Comparison of ENCODE assay signal across 27 cellular contexts in the genomic region with DNA sequence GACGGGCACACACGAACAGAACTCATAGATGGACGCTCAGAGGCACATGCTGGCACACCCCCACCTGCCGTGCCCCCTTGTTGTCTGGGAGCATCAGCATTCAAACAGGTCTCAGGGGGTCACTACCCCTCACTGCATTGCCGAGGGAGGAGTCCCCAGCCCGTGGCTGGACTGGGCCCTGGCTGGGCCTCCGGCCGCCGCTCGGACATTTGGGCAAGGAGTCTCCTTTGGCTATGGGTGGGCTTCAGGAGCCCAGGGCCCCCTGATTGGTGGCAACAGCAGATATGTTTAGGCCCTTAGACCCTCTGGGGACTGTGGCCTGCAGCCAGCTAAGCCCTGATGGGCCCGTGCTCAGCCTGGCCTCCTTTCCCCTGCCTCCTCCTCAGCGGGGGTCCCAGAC. TPM values are rescaled to one million over a fixed set of nuclear protein-coding genes. Genes with fewer than 3 reads are reported as not detected.
"Had no signal": no experiment of that assay in that cellular context is flagged by ENCODE, and none has a peak within 500 bp of the region (broad histone marks: within the 10 kb centered on the region; RNA-seq: fewer than 3 reads in every experiment).

No MANE protein-coding gene starts in this region.

- H3K4me2 ChIP-seq: SK-N-SH had no signal

- ATAC-seq: activated T-cell treated with anti-CD3 and anti-CD28 coated beads, Interleukin-2, amount 50 U/mL, for 4 hours; PC-3 had no signal

- H3K27ac ChIP-seq: Peyer's patch, SJSA1 had no signal

- H3K36me3 ChIP-seq: cardiac muscle cell, Peyer's patch, SJSA1 had no signal

- H3K9ac ChIP-seq: SK-N-SH had no signal

- DNase-seq: activated B cell treated with CpG ODN at 0.5 μM for 24 hours; activated CD4-positive, alpha-beta memory T cell treated with anti-CD3 and anti-CD28 coated beads for 36 hours; activated CD4-positive, alpha-beta T cell treated with anti-CD3 and anti-CD28 coated beads for 4 hours; activated CD4-positive, alpha-beta T cell treated with anti-CD3 and anti-CD28 coated beads, Interleukin-2, amount 50 U/mL, for 1 hour; activated CD4-positive, CD25-positive, alpha-beta regulatory T cell treated with anti-CD3 and anti-CD28 coated beads, Interleukin-2, amount 50 U/mL, for 72 hours; activated CD8-positive, alpha-beta memory T cell treated with anti-CD3 and anti-CD28 coated beads, Interleukin-2, amount 50 U/mL, for 4 hours; activated effector memory CD4-positive, alpha-beta T cell treated with Interleukin-2 at 50 U/mL for 16 hours; activated naive CD4-positive, alpha-beta T cell treated with anti-CD3 and anti-CD28 coated beads, Interleukin-2, amount 50 U/mL, for 16 hours; activated naive CD8-positive, alpha-beta T cell treated with anti-CD3 and anti-CD28 coated beads, Interleukin-2, amount 10 ng/mL, durations not matched to agents 7 days and 5 days; activated T-cell treated with anti-CD3 and anti-CD28 coated beads for 4 hours; activated T-cell treated with anti-CD3 and anti-CD28 coated beads, Interleukin-2, amount 50 U/mL, for 4 hours; Karpas-422; KBM-7; NCI-H1048; NCI-H1694; NCI-H1930; NCI-H510A; NCI-H748 treated with DMSO at 0.1 percent for 48 hours; NK-92 treated with Interleukin-12 subunit alpha and Interleukin-12 subunit beta, amount 100 ng/mL, for 24 hours; PC-3; Peyer's patch; RPMI8226 had no signal

- H3K4me3 ChIP-seq: cardiac muscle cell, Peyer's patch, SJSA1 had no signal

- H3K9me3 ChIP-seq: Peyer's patch, SJSA1, SK-N-SH had no signal

- H3K36me3 Mint-ChIP-seq: activated CD4-positive, alpha-beta memory T cell treated with anti-CD3 and anti-CD28 coated beads for 36 hours; activated naive CD8-positive, alpha-beta T cell treated with anti-CD3 and anti-CD28 coated beads, Interleukin-2, amount 10 ng/mL, durations not matched to agents 7 days and 5 days had no signal

- H3K27me3 ChIP-seq: cardiac muscle cell, Peyer's patch, SJSA1 had no signal

- H3K4me1 ChIP-seq: Peyer's patch, SJSA1 had no signal

- H3K9me3 Mint-ChIP-seq: activated B cell treated with CpG ODN at 0.5 μM for 24 hours; activated CD4-positive, alpha-beta memory T cell treated with anti-CD3 and anti-CD28 coated beads for 36 hours; activated naive CD8-positive, alpha-beta T cell treated with anti-CD3 and anti-CD28 coated beads, Interleukin-2, amount 10 ng/mL, durations not matched to agents 7 days and 5 days; activated T-cell treated with anti-CD3 and anti-CD28 coated beads, Interleukin-2, amount 50 U/mL, for 4 hours; T-helper 1 cell treated with Interleukin-12 subunit alpha and Interleukin-12 subunit beta and Interleukin-4 antibody, amounts not matched to agents 30 μg/mL and 1 μg/mL, for 36 hours; T-helper 2 cell treated with Interferon-gamma antibody and Interleukin-4, amounts not matched to agents 5 μg/mL and 100 μg/mL, for 36 hours had no signal

- H3K27ac Mint-ChIP-seq: activated B cell treated with CpG ODN at 0.5 μM for 24 hours; activated CD4-positive, alpha-beta memory T cell treated with anti-CD3 and anti-CD28 coated beads for 36 hours; activated naive CD8-positive, alpha-beta T cell treated with anti-CD3 and anti-CD28 coated beads, Interleukin-2, amount 10 ng/mL, durations not matched to agents 7 days and 5 days; T-helper 1 cell treated with Interleukin-12 subunit alpha and Interleukin-12 subunit beta and Interleukin-4 antibody, amounts not matched to agents 30 μg/mL and 1 μg/mL, for 36 hours; T-helper 2 cell treated with Interferon-gamma antibody and Interleukin-4, amounts not matched to agents 5 μg/mL and 100 μg/mL, for 36 hours had no signal

RNA-seq across cellular contexts. Expression of gene FLRT1, which starts 41.9 kb away (rescaled TPM):
- total RNA-seq: activated B cell treated with CpG ODN at 0.5 μM for 24 hours; activated naive CD8-positive, alpha-beta T cell treated with anti-CD3 and anti-CD28 coated beads, Interleukin-2, amount 10 ng/mL, durations not matched to agents 7 days and 5 days; activated T-cell treated with anti-CD3 and anti-CD28 coated beads, Interleukin-2, amount 50 U/mL, for 4 hours; PC-3 had no signal
